9 cellular contexts compared by ENCODE assay signal in the genomic region with DNA sequence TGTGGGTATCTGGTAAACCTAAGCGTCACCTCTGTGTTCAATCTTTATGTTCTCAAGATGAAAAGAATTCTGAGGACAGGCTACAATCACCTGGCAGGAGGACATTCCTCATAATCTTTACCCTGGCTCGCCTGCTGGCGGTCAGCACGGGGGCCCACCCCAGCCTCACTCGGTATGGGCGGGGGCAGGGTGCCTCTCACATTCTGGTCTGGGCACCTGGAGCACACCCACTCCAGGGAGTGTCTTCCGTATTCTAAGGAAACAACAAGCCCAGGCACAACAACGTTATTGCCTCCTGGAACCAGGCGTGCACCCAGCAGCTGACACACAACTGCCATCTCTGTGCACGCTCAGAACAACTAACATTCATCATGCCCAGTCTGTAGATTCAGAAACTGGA.
"Had no signal": no experiment of that assay in that cellular context is flagged by ENCODE, and none has a peak within 500 bp of the region (broad histone marks: within the 10 kb centered on the region; RNA-seq: fewer than 3 reads in every experiment).

No MANE protein-coding gene starts in this region.

- H3K27me3 ChIP-seq: thyroid gland had no signal

- H3K27ac ChIP-seq: thyroid gland had no signal

- H3K9me3 Mint-ChIP-seq: activated naive CD8-positive, alpha-beta T cell treated with anti-CD3 and anti-CD28 coated beads for 36 hours; stimulated activated naive CD8-positive, alpha-beta T cell treated with anti-CD3 and anti-CD28 coated beads, Interleukin-15, amount 100 ng/mL, for 72 hours had no signal

- H3K4me3 ChIP-seq: thyroid gland had no signal

- DNase-seq: activated gamma-delta T cell; activated naive CD8-positive, alpha-beta T cell treated with anti-CD3 and anti-CD28 coated beads for 36 hours; activated T-cell treated with anti-CD3 and anti-CD28 coated beads, Interleukin-2, amount 50 U/mL, for 1 hour; immature natural killer cell; SHP77 treated with DMSO at 0.1 percent for 48 hours; stimulated activated CD4-positive, alpha-beta T cell treated with anti-CD3 and anti-CD28 coated beads, Interleukin-4, amount 100 ng/mL, for 4 hours; stimulated activated naive CD8-positive, alpha-beta T cell treated with anti-CD3 and anti-CD28 coated beads, Interleukin-15, amount 100 ng/mL, for 72 hours had no signal

- H3K4me3 Mint-ChIP-seq: activated naive CD8-positive, alpha-beta T cell treated with anti-CD3 and anti-CD28 coated beads for 36 hours; immature natural killer cell; nephron; stimulated activated naive CD8-positive, alpha-beta T cell treated with anti-CD3 and anti-CD28 coated beads, Interleukin-15, amount 100 ng/mL, for 72 hours had no signal

- H3K36me3 ChIP-seq: thyroid gland had no signal

- H3K4me1 Mint-ChIP-seq: activated naive CD8-positive, alpha-beta T cell treated with anti-CD3 and anti-CD28 coated beads for 36 hours; immature natural killer cell; stimulated activated naive CD8-positive, alpha-beta T cell treated with anti-CD3 and anti-CD28 coated beads, Interleukin-15, amount 100 ng/mL, for 72 hours had no signal

- H3K27ac Mint-ChIP-seq: activated naive CD8-positive, alpha-beta T cell treated with anti-CD3 and anti-CD28 coated beads for 36 hours; immature natural killer cell; stimulated activated naive CD8-positive, alpha-beta T cell treated with anti-CD3 and anti-CD28 coated beads, Interleukin-15, amount 100 ng/mL, for 72 hours had no signal

- H3K36me3 Mint-ChIP-seq: activated naive CD8-positive, alpha-beta T cell treated with anti-CD3 and anti-CD28 coated beads for 36 hours; immature natural killer cell had no signal

- ATAC-seq: stimulated activated naive CD8-positive, alpha-beta T cell treated with anti-CD3 and anti-CD28 coated beads, Interleukin-15, amount 100 ng/mL, for 72 hours had no signal

- H3K9me3 ChIP-seq: thyroid gland had no signal
